19 cellular contexts compared by ENCODE assay signal in the genomic region with DNA sequence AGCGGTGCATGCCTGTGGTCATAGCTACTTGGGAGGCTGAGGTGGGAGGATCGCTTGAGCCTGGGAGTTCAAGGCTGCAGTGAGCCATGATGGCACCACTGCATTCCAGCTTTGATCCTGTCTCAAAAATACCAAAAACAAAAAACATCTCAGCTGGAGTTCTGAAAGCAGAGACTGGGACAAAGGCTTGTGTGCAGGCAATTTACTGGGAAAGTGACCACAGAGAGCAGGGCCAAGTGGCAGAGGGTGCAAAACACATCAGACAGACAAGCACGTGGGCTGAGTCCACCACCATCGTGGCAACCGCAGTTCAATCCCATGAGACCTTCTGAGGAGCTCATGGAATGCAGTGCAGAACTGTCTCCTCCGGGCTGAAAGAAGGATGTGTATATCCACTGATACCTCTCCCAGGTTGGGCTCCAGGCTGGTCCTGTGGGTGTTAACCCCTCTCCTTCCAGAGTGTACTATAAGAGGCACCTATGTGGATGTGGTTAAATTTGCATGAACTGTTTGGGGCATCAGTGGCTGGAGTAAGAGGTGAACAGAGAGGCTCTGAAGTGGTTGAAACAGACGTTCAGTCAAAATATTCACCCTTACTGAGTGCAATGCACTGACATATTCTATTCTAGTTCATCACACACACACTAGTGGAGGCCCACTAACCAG. TPM values are rescaled to one million over a fixed set of nuclear protein-coding genes. Genes with fewer than 3 reads are reported as not detected.
DNase-seq lines count a peak whose midpoint lies in the region; ATAC-seq, FAIRE-seq and TF ChIP-seq lines count a peak whose summit lies in the region.
"Had no signal": no experiment of that assay in that cellular context is flagged by ENCODE, and none has a peak within 500 bp of the region (broad histone marks: within the 10 kb centered on the region; RNA-seq: fewer than 3 reads in every experiment).

No MANE protein-coding gene starts in this region.

- 0 out of 2 replicates have a peak overlapping the region, but pooled peaks have one; percentile 50 for H2BK15ac ChIP-seq in H1 (ENCODE audit: low read length)

- H2BK5ac ChIP-seq in H1 (ENCODE audit: low read depth, low read length) = no peak overlapping the region
- H2BK5ac ChIP-seq in trophoblast cell (ENCODE audit: low read depth, low read length, poor library complexity) = no peak overlapping the region

- peaks cover 4% of the 10 kb centered on the region; the same call in 1 of the 2 replicates for H3F3A ChIP-seq in OCI-LY1 (ENCODE audit: insufficient read depth, low read length)

- H3K9me3 ChIP-seq in OCI-LY1 (ENCODE audit: low read length) (no peaks in the 10 kb centered on the region), H1 (ENCODE audit: insufficient read depth in 2 of 2, low read depth in 1 of 2, low read length in 1 of 2) (peaks cover 0 to 2% of the 10 kb centered on the region in 2 experiments; a peak in 1 of 4 replicates), trophoblast cell (ENCODE audit: insufficient read depth, low read depth, low read length) (peaks cover 3% of the 10 kb centered on the region), gastrocnemius medialis (no peaks in the 10 kb centered on the region)
- H3K9me3 ChIP-seq: psoas muscle, upper lobe of right lung had no signal

- H3K27ac ChIP-seq in OCI-LY1 (ENCODE audit: low read depth, low read length, poor library complexity, severe bottlenecking) (peak overlapping the region; percentile 85), H1 (ENCODE audit: low read depth, low read length) (no peak overlapping the region), trophoblast cell (ENCODE audit: low read depth, low read length) (no peak overlapping the region), gastrocnemius medialis (no peak overlapping the region)
- H3K27ac ChIP-seq: psoas muscle, upper lobe of right lung had no signal

- intact Hi-C loops in gastrocnemius medialis (cut with DNase I; ENCODE audit: low total_unique reads) = no loop called here

- H3K36me3 ChIP-seq in OCI-LY1 (ENCODE audit: insufficient read depth, low read length) (no peaks in the 10 kb centered on the region), H1 (ENCODE audit: control insufficient read depth in 2 of 4, insufficient read depth in 4 of 4, low read length in 3 of 4) (peaks cover 0 to 4% (median 0%) of the 10 kb centered on the region in 4 experiments; a peak in 2 of 8 replicates), trophoblast cell (ENCODE audit: control insufficient read depth in 1 of 2, insufficient read depth in 2 of 2, low read length in 2 of 2) (no peaks in the 10 kb centered on the region), gastrocnemius medialis (peaks cover 0 to 19% of the 10 kb centered on the region in 2 donors)

- POLR2A ChIA-PET in H1 (lab: Charles Lee; ENCODE audit: partially characterized antibody) = no interaction called here

- 83% methylated on average over 7 of the region's 7 CpGs; no CpG with 5 or more reads in 1 of the 2 experiments for WGBS in H1 (ENCODE audit: extremely low coverage in 1 of 2, insufficient coverage in 1 of 2, insufficient read length in 1 of 2, insufficient replicate concordance in 2 of 2, low coverage in 1 of 2, low lambda C conversion rate in 2 of 2, missing lambda C conversion rate in 1 of 2), 2 experiments
- WGBS in trophoblast cell (ENCODE audit: extremely low coverage, insufficient coverage, insufficient read length) = no CpG with 5 or more reads among the region's 7 CpGs

- no peak overlapping the region for H3K23ac ChIP-seq in H1 (ENCODE audit: insufficient read length)
- no peak overlapping the region for H3K23ac ChIP-seq in trophoblast cell (ENCODE audit: low read length)

- DNase-seq in GM12865 (ENCODE audit: low read depth) (peak; percentile 12), H1 (ENCODE audit: low read depth in 1 of 2, low spot score in 2 of 2) (no peak), trophoblast cell (peak; percentile 50 to 55), EL (no peak), gastrocnemius medialis (no peak), NCI-H82 treated with DMSO at 0.1 percent for 48 hours (lab: John Stamatoyannopoulos, UW; ENCODE audit: unreplicated experiment) (no peak)
- DNase-seq: activated CD4-positive, alpha-beta T cell treated with anti-CD3 and anti-CD28 coated beads, Interleukin-2, amount 50 U/mL, for 4 hours; kidney; NCI-H146; psoas muscle; stimulated activated CD4-positive, alpha-beta T cell treated with anti-CD3 and anti-CD28 coated beads, Interleukin-2, amount 100 ng/mL, for 24 hours; T1000; upper lobe of right lung had no signal

- TF ChIP-seq EP300 in H1 (IDR thresholded peaks at IDR 0.05; ENCODE audit: borderline replicate concordance in 1 of 2, low read depth in 2 of 2, low read length in 2 of 2) = no peak

- H2BK120ac ChIP-seq in H1 (replicated peaks; ENCODE audit: low read depth, low read length) (no peak overlapping the region), trophoblast cell (ENCODE audit: insufficient read depth, low read length, poor library complexity) (no peak overlapping the region)

- H3K79me2 ChIP-seq in OCI-LY1 (ENCODE audit: insufficient read depth, low read length) (no peaks in the 10 kb centered on the region), H1 (ENCODE audit: control insufficient read depth in 1 of 2, insufficient read depth in 2 of 2, low read length in 2 of 2) (no peaks in the 10 kb centered on the region), trophoblast cell (ENCODE audit: control insufficient read depth, insufficient read depth, low read length, poor library complexity) (no peaks in the 10 kb centered on the region)

- TF ChIP-seq RAD21 in H1 (IDR thresholded peaks at IDR 0.05 in 1 of 2, conservative IDR thresholded peaks at IDR 0.05 in 1 of 2; ENCODE audit: low read depth in 2 of 2, low read length in 2 of 2) = no peak

- CTCF ChIA-PET in H1 (lab: Charles Lee; ENCODE audit: partially characterized antibody) = interaction anchor here (0.6 to 1.1 kb wide), 4 partner anchors 20 to 79 kb away, joined by 3 to 4 read pairs (median 4); no protein-coding TSS in a partner anchor

- H3K4me2 ChIP-seq in OCI-LY1 (ENCODE audit: low read length) (peak overlapping the region; percentile 60), H1 (ENCODE audit: insufficient read depth in 1 of 2, low read depth in 2 of 2, low read length in 2 of 2) (no peak overlapping the region), trophoblast cell (ENCODE audit: low read length) (no peak overlapping the region)

- no peak for FAIRE-seq in H1 (lab: Jason Lieb, UNC)
- FAIRE-seq: bronchial epithelial cell, kidney had no signal

- TF ChIP-seq CTCF in GM12865 (IDR thresholded peaks at IDR 0.05; ENCODE audit: insufficient read depth, low read depth, low read length, missing control alignments) (no peak), OCI-LY1 (IDR thresholded peaks at IDR 0.05; ENCODE audit: low read length) (no peak), H1 (IDR thresholded peaks at IDR 0.05; ENCODE audit: control extremely low read depth in 1 of 3, insufficient read depth in 1 of 3, low read depth in 1 of 3, low read length in 3 of 3) (no peak), gastrocnemius medialis (IDR thresholded peaks at IDR 0.05 in 4 of 5, conservative IDR thresholded peaks at IDR 0.05 in 1 of 5) (no peak)

- H3K23me2 ChIP-seq in H1 (ENCODE audit: low read depth, low read length) = no peaks in the 10 kb centered on the region

- H3K4me3 ChIP-seq in GM12865 (ENCODE audit: low read depth, low read length) = no peak overlapping the region
- peak overlapping the region; percentile 24 for H3K4me3 ChIP-seq in OCI-LY1 (ENCODE audit: low read depth, low read length, poor library complexity, severe bottlenecking)
- no peak overlapping the region for H3K4me3 ChIP-seq in H1 (ENCODE audit: extremely low read depth in 1 of 4, insufficient read depth in 2 of 4, low read depth in 3 of 4, low read length in 4 of 4)
- H3K4me3 ChIP-seq in trophoblast cell (ENCODE audit: low read depth, low read length) = no peak overlapping the region
- no peak overlapping the region for H3K4me3 ChIP-seq in gastrocnemius medialis
- H3K4me3 ChIP-seq: psoas muscle, upper lobe of right lung had no signal

- H3K79me1 ChIP-seq in H1 (ENCODE audit: low read depth, low read length) (no peaks in the 10 kb centered on the region), trophoblast cell (ENCODE audit: low read length) (no peaks in the 10 kb centered on the region)

- no peak overlapping the region for H3K18ac ChIP-seq in H1 (ENCODE audit: extremely low read depth, low read length)
- H3K18ac ChIP-seq in trophoblast cell (ENCODE audit: low read length) = no peak overlapping the region

- no peak overlapping the region for H4K12ac ChIP-seq in trophoblast cell (ENCODE audit: low read depth, low read length)

- TF ChIP-seq POLR2A in H1 (IDR thresholded peaks at IDR 0.05; ENCODE audit: control extremely low read depth in 1 of 2, low read depth in 2 of 2, low read length in 2 of 2) (no peak), gastrocnemius medialis (IDR thresholded peaks at IDR 0.05) (no peak)

- no peak overlapping the region for H4K5ac ChIP-seq in H1 (ENCODE audit: insufficient read length, low read depth, low read length)

- H2AK5ac ChIP-seq in H1 (ENCODE audit: low read depth, low read length) (no peak overlapping the region; the same call in 1 of the 2 replicates), trophoblast cell (ENCODE audit: low read length) (no peak overlapping the region)

- H2BK12ac ChIP-seq in H1 (ENCODE audit: low read depth, low read length) (no peak overlapping the region), trophoblast cell (ENCODE audit: low read length) (no peak overlapping the region)

- H3K27me3 ChIP-seq in OCI-LY1 (ENCODE audit: insufficient read depth, low read length) = no peaks in the 10 kb centered on the region
- no peaks in the 10 kb centered on the region for H3K27me3 ChIP-seq in H1 (replicated peaks in 1 of 4; ENCODE audit: control insufficient read depth in 3 of 4, extremely low read depth in 1 of 4, insufficient read depth in 3 of 4, low read length in 3 of 4)
- H3K27me3 ChIP-seq in trophoblast cell (ENCODE audit: insufficient read depth, low read length) = no peaks in the 10 kb centered on the region
- no peaks in the 10 kb centered on the region for H3K27me3 ChIP-seq in gastrocnemius medialis
- H3K27me3 ChIP-seq: upper lobe of right lung had no signal

- no peak overlapping the region for H2AFZ ChIP-seq in OCI-LY1 (ENCODE audit: low read length)
- H2AFZ ChIP-seq in H1 (ENCODE audit: low read length) = no peak overlapping the region
- H2AFZ ChIP-seq in trophoblast cell (ENCODE audit: insufficient read depth, low read length, poor library complexity) = no peak overlapping the region

- no peak overlapping the region for H3K56ac ChIP-seq in H1 (replicated peaks; ENCODE audit: insufficient read length, low read depth, low read length)

- ATAC-seq in gastrocnemius medialis (no peak), GM21825 (IDR thresholded peaks at IDR 0.05; ENCODE audit: unreplicated experiment) (no peak)
- ATAC-seq: activated T-helper 17 cell treated with anti-CD3 and anti-CD28 coated beads, Interleukin-2, amount 50 U/mL, for 72 hours; upper lobe of right lung had no signal

- H2BK20ac ChIP-seq in H1 (ENCODE audit: low read length) = no peak overlapping the region

- H3K4me1 ChIP-seq in OCI-LY1 (ENCODE audit: insufficient read depth, low read length, severe bottlenecking) = peaks cover 71% of the 10 kb centered on the region
- H3K4me1 ChIP-seq in H1 (replicated peaks in 1 of 4; ENCODE audit: control insufficient read depth in 3 of 4, insufficient read depth in 4 of 4, low read length in 3 of 4) = peaks cover 5 to 13% (median 9%) of the 10 kb centered on the region in 4 experiments
- H3K4me1 ChIP-seq in trophoblast cell (ENCODE audit: control insufficient read depth in 1 of 2, insufficient read depth in 2 of 2, low read length in 2 of 2) = no peaks in the 10 kb centered on the region
- H3K4me1 ChIP-seq in gastrocnemius medialis = no peaks in the 10 kb centered on the region
- H3K4me1 ChIP-seq: psoas muscle, upper lobe of right lung had no signal

- H3K9me2 ChIP-seq in OCI-LY1 (ENCODE audit: low read depth, low read length) = no peaks in the 10 kb centered on the region

- H3K4ac ChIP-seq in H1 (replicated peaks; ENCODE audit: insufficient read length, low read depth, low read length) (no peak overlapping the region), trophoblast cell (ENCODE audit: low read depth, low read length) (no peak overlapping the region)

- H4K8ac ChIP-seq in H1 (ENCODE audit: extremely low read depth, insufficient read depth, low read length) (no peak overlapping the region), trophoblast cell (ENCODE audit: low read depth, low read length) (no peak overlapping the region)

- no peak overlapping the region for H4K91ac ChIP-seq in H1 (replicated peaks; ENCODE audit: insufficient read length, low read length)
- H4K91ac ChIP-seq in trophoblast cell (ENCODE audit: low read depth, low read length) = no peak overlapping the region

- no peaks in the 10 kb centered on the region for H4K20me1 ChIP-seq in OCI-LY1 (ENCODE audit: insufficient read depth, low read length)
- H4K20me1 ChIP-seq in H1 (replicated peaks in 1 of 2; ENCODE audit: control insufficient read depth in 1 of 2, insufficient read depth in 2 of 2, low read length in 2 of 2) = no peaks in the 10 kb centered on the region

- H3K14ac ChIP-seq in H1 (ENCODE audit: insufficient read length) (no peak overlapping the region), trophoblast cell (ENCODE audit: low read length) (no peak overlapping the region)

- H3K9ac ChIP-seq in OCI-LY1 (ENCODE audit: low read length) (peak overlapping the region; percentile 32; the same call in 1 of the 2 replicates), H1 (replicated peaks in 1 of 4; ENCODE audit: extremely low read depth in 1 of 4, low read depth in 3 of 4, low read length in 3 of 4) (no peak overlapping the region), trophoblast cell (ENCODE audit: low read length) (no peak overlapping the region)

- in situ Hi-C loops in gastrocnemius medialis (cut with MboI; ENCODE audit: low sequenced_read_pairs in 4 of 4) = no loop called here

RNA-seq across cellular contexts. Expression of a gene that starts 10.8 kb away (rescaled TPM):
- total RNA-seq in H1 (2021; fragmentation: NEBNext Ultra II Directional; extraction: Animal tissue kit (Norgen Biotek cat#: 25700)) = 11.3 and 12.9 TPM in 2 replicates
- polyA plus RNA-seq in H1 (2011; rRNA removed) = 10.2 and 18.0 TPM in 2 replicates
- 13.6 TPM for polyA plus RNA-seq in H1 (2011; cell fraction: cytosol; rRNA removed)
- polyA plus RNA-seq in H1 (2011; cell fraction: nucleus; rRNA removed) = 7.7 TPM
- 7.8 to 10.5 TPM (median 8.6 TPM) in 4 replicates for polyA plus RNA-seq in H1 (2012, experiment 1 of 2)
- 13.1 TPM for polyA plus RNA-seq in H1 (2012, experiment 2 of 2)
- 19.8 TPM for polyA plus RNA-seq in H1 (2013, experiment 1 of 2)
- 20.2 TPM for polyA plus RNA-seq in H1 (2013, experiment 2 of 2)
- 3.0 and 3.6 TPM in 2 replicates for polyA minus RNA-seq in H1 (2011; rRNA and poly(A)+ RNA removed)
- polyA minus RNA-seq in H1 (2011; cell fraction: cytosol; rRNA and poly(A)+ RNA removed) = 4.0 TPM
- 9.8 TPM for polyA minus RNA-seq in H1 (2011; cell fraction: nucleus; rRNA and poly(A)+ RNA removed)
- polyA plus RNA-seq in trophoblast cell (2013) = 22.4 and 23.0 TPM in 2 replicates
- 10 to 100 TPM; 21.8 to 31.8 (median 25.5) TPM for total RNA-seq in gastrocnemius medialis

RNA-seq across cellular contexts. Expression of a gene that starts 11.0 kb away (rescaled TPM):
- 36.2 and 39.8 TPM in 2 replicates for total RNA-seq in H1 (2021; fragmentation: NEBNext Ultra II Directional; extraction: Animal tissue kit (Norgen Biotek cat#: 25700))
- polyA plus RNA-seq in H1 (2011; rRNA removed) = 6.5 and 11.0 TPM in 2 replicates
- 9.7 TPM for polyA plus RNA-seq in H1 (2011; cell fraction: cytosol; rRNA removed)
- 65.0 TPM for polyA plus RNA-seq in H1 (2011; cell fraction: nucleus; rRNA removed)
- 21.2 to 24.7 TPM (median 22.9 TPM) in 4 replicates for polyA plus RNA-seq in H1 (2012, experiment 1 of 2)
- 1.8 TPM for polyA plus RNA-seq in H1 (2012, experiment 2 of 2)
- polyA plus RNA-seq in H1 (2013, experiment 1 of 2) = 53.8 TPM
- 44.3 TPM for polyA plus RNA-seq in H1 (2013, experiment 2 of 2)
- polyA minus RNA-seq in H1 (2011; rRNA and poly(A)+ RNA removed) = 21.6 and 47.9 TPM in 2 replicates
- polyA minus RNA-seq in H1 (2011; cell fraction: cytosol; rRNA and poly(A)+ RNA removed) = 20.0 TPM
- 121 TPM for polyA minus RNA-seq in H1 (2011; cell fraction: nucleus; rRNA and poly(A)+ RNA removed)
- 106 and 108 TPM in 2 replicates for polyA plus RNA-seq in trophoblast cell (2013)
- total RNA-seq in gastrocnemius medialis = 10 to 100 TPM; 39.5 to 71.6 (median 44.1) TPM

RNA-seq across cellular contexts. Expression of a gene that starts 55.6 kb away (rescaled TPM):
- total RNA-seq in H1 (2021; fragmentation: NEBNext Ultra II Directional; extraction: Animal tissue kit (Norgen Biotek cat#: 25700)) = 2.0 and 2.6 TPM in 2 replicates
- 2.2 TPM in 2 replicates for polyA plus RNA-seq in H1 (2011; rRNA removed)
- polyA plus RNA-seq in H1 (2011; cell fraction: cytosol; rRNA removed) = 2.1 TPM
- polyA plus RNA-seq in H1 (2011; cell fraction: nucleus; rRNA removed) = 1.3 TPM
- 1.6 to 2.4 TPM (median 1.8 TPM) in 4 replicates for polyA plus RNA-seq in H1 (2012, experiment 1 of 2)
- polyA plus RNA-seq in H1 (2012, experiment 2 of 2) = 2.9 TPM
- polyA plus RNA-seq in H1 (2013, experiment 1 of 2) = 2.8 TPM
- polyA plus RNA-seq in H1 (2013, experiment 2 of 2) = 2.3 TPM
- 0.46 and 0.76 TPM in 2 replicates for polyA minus RNA-seq in H1 (2011; rRNA and poly(A)+ RNA removed)
- polyA minus RNA-seq in H1 (2011; cell fraction: cytosol; rRNA and poly(A)+ RNA removed) = not detected
- polyA minus RNA-seq in H1 (2011; cell fraction: nucleus; rRNA and poly(A)+ RNA removed) = 0.80 TPM
- 0.05 and 0.10 TPM in 2 replicates for polyA plus RNA-seq in trophoblast cell (2013)
- not detected for total RNA-seq in gastrocnemius medialis
- total RNA-seq: psoas muscle, upper lobe of right lung had no signal
- polyA plus RNA-seq: CD14-positive monocyte, IgD-negative memory B cell, psoas muscle had no signal

Comparison
In these comparisons a context has a peak if more than half of its experiments do, and no peak if none do; other contexts are left out.
1. DNase-seq: peak in GM12865 (single experiment) and trophoblast cell (2 of 2); none in H1 (0 of 2), EL (single experiment), gastrocnemius medialis (0 of 2) and NCI-H82 treated with DMSO at 0.1 percent for 48 hours (single experiment).